ENCODE assay signal across 1 cellular context in the genomic region with DNA sequence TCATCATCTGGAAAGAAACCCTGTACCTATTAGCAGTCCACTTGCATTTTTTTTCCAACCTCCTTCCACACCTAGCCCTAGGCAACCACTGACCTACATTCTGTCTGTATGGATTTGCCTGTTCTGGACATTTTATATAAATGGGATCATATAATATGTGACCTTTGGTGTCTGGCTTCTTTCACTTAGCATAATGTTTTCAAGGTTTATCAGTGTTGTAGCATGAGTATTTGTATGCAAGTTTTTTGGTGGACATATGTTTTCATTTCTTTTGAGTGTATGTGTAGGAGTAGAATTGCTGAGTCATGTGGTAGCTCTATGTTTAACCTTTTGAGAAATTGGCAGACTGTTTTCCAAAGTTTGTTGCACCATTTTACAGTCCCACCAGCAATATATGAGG.
TF ChIP-seq lines count a peak whose summit lies in the region.

No MANE protein-coding gene starts in this region.

TF ChIP-seq in K562, 482 proteins besides CTCF, POLR2A, EP300 and RAD21 (continued from another document):
- TF ChIP-seq, protein P1, sequence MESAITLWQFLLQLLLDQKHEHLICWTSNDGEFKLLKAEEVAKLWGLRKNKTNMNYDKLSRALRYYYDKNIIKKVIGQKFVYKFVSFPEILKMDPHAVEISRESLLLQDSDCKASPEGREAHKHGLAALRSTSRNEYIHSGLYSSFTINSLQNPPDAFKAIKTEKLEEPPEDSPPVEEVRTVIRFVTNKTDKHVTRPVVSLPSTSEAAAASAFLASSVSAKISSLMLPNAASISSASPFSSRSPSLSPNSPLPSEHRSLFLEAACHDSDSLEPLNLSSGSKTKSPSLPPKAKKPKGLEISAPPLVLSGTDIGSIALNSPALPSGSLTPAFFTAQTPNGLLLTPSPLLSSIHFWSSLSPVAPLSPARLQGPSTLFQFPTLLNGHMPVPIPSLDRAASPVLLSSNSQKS (CRISPR knock-in tag; IDR thresholded peaks at IDR 0.05) = no peak
- TF ChIP-seq, protein P2, sequence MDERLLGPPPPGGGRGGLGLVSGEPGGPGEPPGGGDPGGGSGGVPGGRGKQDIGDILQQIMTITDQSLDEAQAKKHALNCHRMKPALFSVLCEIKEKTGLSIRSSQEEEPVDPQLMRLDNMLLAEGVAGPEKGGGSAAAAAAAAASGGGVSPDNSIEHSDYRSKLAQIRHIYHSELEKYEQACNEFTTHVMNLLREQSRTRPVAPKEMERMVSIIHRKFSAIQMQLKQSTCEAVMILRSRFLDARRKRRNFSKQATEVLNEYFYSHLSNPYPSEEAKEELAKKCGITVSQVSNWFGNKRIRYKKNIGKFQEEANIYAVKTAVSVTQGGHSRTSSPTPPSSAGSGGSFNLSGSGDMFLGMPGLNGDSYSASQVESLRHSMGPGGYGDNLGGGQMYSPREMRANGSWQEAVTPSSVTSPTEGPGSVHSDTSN (CRISPR knock-in tag; IDR thresholded peaks at IDR 0.05; ENCODE audit: low read depth) = no peak
- TF ChIP-seq, protein P2 (tag; conservative IDR thresholded peaks at IDR 0.05; ENCODE audit: low read depth) = no peak
